25 cellular contexts compared by ENCODE assay signal in the genomic region with DNA sequence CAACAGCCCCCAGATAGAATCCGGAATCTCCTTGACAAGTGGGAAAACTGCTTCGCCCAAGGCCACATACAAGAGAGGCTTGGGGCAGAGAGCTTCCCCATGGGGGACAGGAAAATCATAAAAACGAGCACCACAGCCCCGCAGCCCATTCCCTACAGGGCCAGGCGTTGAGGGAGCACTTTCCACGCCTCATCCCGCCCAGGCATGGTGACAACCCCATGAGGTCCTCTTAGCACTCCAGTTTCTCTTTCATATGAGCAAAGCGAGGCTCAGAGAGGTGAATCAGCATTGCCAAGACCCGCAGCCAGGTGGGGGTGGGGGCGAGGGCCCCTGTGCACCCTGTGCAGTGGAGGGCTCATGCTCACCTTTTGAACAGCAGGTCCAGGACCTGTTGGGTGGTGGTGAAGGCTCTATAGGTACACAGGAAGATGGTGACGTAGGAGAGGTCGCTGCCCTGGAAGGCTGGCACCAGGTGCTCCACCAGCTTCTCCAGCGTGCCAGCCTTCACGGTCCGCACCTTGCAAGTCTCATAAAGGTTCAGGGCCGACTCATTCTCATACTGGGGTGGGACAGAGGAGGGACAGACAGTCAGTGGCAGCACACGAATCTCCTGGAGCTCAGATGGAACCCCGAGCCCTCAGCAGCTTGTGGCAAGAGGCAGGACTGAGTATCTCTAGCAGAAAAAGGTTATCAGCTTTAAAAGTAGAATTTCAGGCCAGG. TPM values are rescaled to one million over a fixed set of nuclear protein-coding genes. Genes with fewer than 3 reads are reported as not detected.
DNase-seq lines count a peak whose midpoint lies in the region; ATAC-seq, FAIRE-seq and TF ChIP-seq lines count a peak whose summit lies in the region.
"Had no signal": no experiment of that assay in that cellular context is flagged by ENCODE, and none has a peak within 500 bp of the region (broad histone marks: within the 10 kb centered on the region; RNA-seq: fewer than 3 reads in every experiment).

No MANE protein-coding gene starts in this region.

- no peak for FAIRE-seq in astrocyte (lab: Jason Lieb, UNC)
- FAIRE-seq: keratinocyte had no signal

- peak overlapping the region; percentile 35 to 81 for H3K27ac Mint-ChIP-seq in stimulated activated naive CD8-positive, alpha-beta T cell treated with anti-CD3 and anti-CD28 coated beads, Interleukin-15, amount 100 ng/mL, for 72 hours
- H3K27ac Mint-ChIP-seq in astrocyte (ENCODE audit: unreplicated experiment) (no peak overlapping the region), mesothelial cell of epicardium (no peak overlapping the region)
- peak overlapping the region; percentile 86 to 94 for H3K27ac Mint-ChIP-seq in natural killer cell treated with Interleukin-12 subunit alpha and Interleukin-12 subunit beta and Interleukin-15 and Interleukin-18, amount 100 ng/mL, for 72 hours
- H3K27ac Mint-ChIP-seq: H9; stimulated activated naive CD8-positive, alpha-beta T cell treated with anti-CD3 and anti-CD28 coated beads, Interleukin-15, Interleukin-2, amounts not matched to agents 100 ng/mL and 50 ng/mL, for 24 hours; type B pancreatic cell had no signal

- H3K27me3 Mint-ChIP-seq in stimulated activated naive CD8-positive, alpha-beta T cell treated with anti-CD3 and anti-CD28 coated beads, Interleukin-15, amount 100 ng/mL, for 72 hours, result no peaks in the 10 kb centered on the region
- H3K27me3 Mint-ChIP-seq in astrocyte (ENCODE audit: low read depth, unreplicated experiment) (no peaks in the 10 kb centered on the region), mesothelial cell of epicardium (ENCODE audit: low read depth) (no peaks in the 10 kb centered on the region)
- no peaks in the 10 kb centered on the region for H3K27me3 Mint-ChIP-seq in natural killer cell treated with Interleukin-12 subunit alpha and Interleukin-12 subunit beta and Interleukin-15 and Interleukin-18, amount 100 ng/mL, for 72 hours
- H3K27me3 Mint-ChIP-seq: naive thymus-derived CD4-positive, alpha-beta T cell; stimulated activated naive CD8-positive, alpha-beta T cell treated with anti-CD3 and anti-CD28 coated beads, Interleukin-15, Interleukin-2, amounts not matched to agents 100 ng/mL and 50 ng/mL, for 24 hours; type B pancreatic cell had no signal

- H3K9me3 Mint-ChIP-seq in stimulated activated naive CD8-positive, alpha-beta T cell treated with anti-CD3 and anti-CD28 coated beads, Interleukin-15, amount 100 ng/mL, for 72 hours, result no peaks in the 10 kb centered on the region
- no peaks in the 10 kb centered on the region for H3K9me3 Mint-ChIP-seq in astrocyte (ENCODE audit: unreplicated experiment)
- H3K9me3 Mint-ChIP-seq in natural killer cell treated with Interleukin-12 subunit alpha and Interleukin-12 subunit beta and Interleukin-15 and Interleukin-18, amount 100 ng/mL, for 72 hours, result no peaks in the 10 kb centered on the region
- no peaks in the 10 kb centered on the region for H3K9me3 Mint-ChIP-seq in mesothelial cell of epicardium
- H3K9me3 Mint-ChIP-seq: H9; naive thymus-derived CD4-positive, alpha-beta T cell; stimulated activated naive CD8-positive, alpha-beta T cell treated with anti-CD3 and anti-CD28 coated beads, Interleukin-15, Interleukin-2, amounts not matched to agents 100 ng/mL and 50 ng/mL, for 24 hours; type B pancreatic cell had no signal

- H3K4me2 ChIP-seq in astrocyte (ENCODE audit: low read length), result no peak overlapping the region

- H3K4me3 Mint-ChIP-seq in stimulated activated naive CD8-positive, alpha-beta T cell treated with anti-CD3 and anti-CD28 coated beads, Interleukin-15, amount 100 ng/mL, for 72 hours, result no peak overlapping the region
- H3K4me3 Mint-ChIP-seq in astrocyte (ENCODE audit: unreplicated experiment) (peak overlapping the region; percentile 20), mesothelial cell of epicardium (no peak overlapping the region)
- H3K4me3 Mint-ChIP-seq in natural killer cell treated with Interleukin-12 subunit alpha and Interleukin-12 subunit beta and Interleukin-15 and Interleukin-18, amount 100 ng/mL, for 72 hours, result no peak overlapping the region
- H3K4me3 Mint-ChIP-seq: H9; naive thymus-derived CD4-positive, alpha-beta T cell; stimulated activated naive CD8-positive, alpha-beta T cell treated with anti-CD3 and anti-CD28 coated beads, Interleukin-15, Interleukin-2, amounts not matched to agents 100 ng/mL and 50 ng/mL, for 24 hours; type B pancreatic cell had no signal

- peaks cover 2% of the 10 kb centered on the region for H3K36me3 ChIP-seq in astrocyte (ENCODE audit: insufficient read depth, low read length)

- H3K9ac ChIP-seq in astrocyte (ENCODE audit: low read length), result no peak overlapping the region

- H2AFZ ChIP-seq in astrocyte (ENCODE audit: low read depth, low read length), result no peak overlapping the region

- peaks cover 37% of the 10 kb centered on the region for H3K4me1 Mint-ChIP-seq in stimulated activated naive CD8-positive, alpha-beta T cell treated with anti-CD3 and anti-CD28 coated beads, Interleukin-15, amount 100 ng/mL, for 72 hours
- H3K4me1 Mint-ChIP-seq in astrocyte (ENCODE audit: low read depth, unreplicated experiment) (peaks cover 9% of the 10 kb centered on the region), mesothelial cell of epicardium (peaks cover 10% of the 10 kb centered on the region)
- peaks cover 35 to 38% of the 10 kb centered on the region in 2 donors for H3K4me1 Mint-ChIP-seq in natural killer cell treated with Interleukin-12 subunit alpha and Interleukin-12 subunit beta and Interleukin-15 and Interleukin-18, amount 100 ng/mL, for 72 hours (ENCODE audit: low read depth in 2 of 2)

- no peaks in the 10 kb centered on the region for H3K27me3 ChIP-seq in astrocyte (ENCODE audit: insufficient read depth, low read length)
- H3K27me3 ChIP-seq: breast epithelium had no signal

- H3K27ac ChIP-seq in astrocyte (ENCODE audit: low read depth, low read length), result no peak overlapping the region
- H3K27ac ChIP-seq: breast epithelium, epithelial cell of prostate had no signal

- ATAC-seq in stimulated activated naive CD8-positive, alpha-beta T cell treated with anti-CD3 and anti-CD28 coated beads, Interleukin-15, amount 100 ng/mL, for 72 hours, result no peak
- ATAC-seq in stimulated activated naive CD8-positive, alpha-beta T cell treated with anti-CD3 and anti-CD28 coated beads, Interleukin-15, Interleukin-2, amounts not matched to agents 100 U/mL and 50 U/mL, for 24 hours, result no peak
- ATAC-seq in natural killer cell treated with Interleukin-12 subunit alpha and Interleukin-12 subunit beta and Interleukin-15 and Interleukin-18, amount 100 ng/mL, for 72 hours, result no peak
- no peak for ATAC-seq in HG02852 (IDR thresholded peaks at IDR 0.05; ENCODE audit: unreplicated experiment)
- ATAC-seq: naive thymus-derived CD4-positive, alpha-beta T cell had no signal

- no peak for TF ChIP-seq CTCF in astrocyte (IDR thresholded peaks at IDR 0.05; ENCODE audit: insufficient read depth, low read depth, low read length)
- TF ChIP-seq CTCF in mesothelial cell of epicardium (IDR thresholded peaks at IDR 0.05; ENCODE audit: unreplicated experiment), result no peak

- H3K79me2 ChIP-seq in astrocyte (ENCODE audit: insufficient read depth, low read length), result peaks cover 25% of the 10 kb centered on the region

- no peaks in the 10 kb centered on the region for H3K9me3 ChIP-seq in astrocyte (ENCODE audit: insufficient read depth, low read depth, low read length)
- H3K9me3 ChIP-seq: breast epithelium, Caco-2 had no signal

- no peak for DNase-seq in stimulated activated naive CD8-positive, alpha-beta T cell treated with anti-CD3 and anti-CD28 coated beads, Interleukin-15, amount 100 ng/mL, for 72 hours
- no peak for DNase-seq in stimulated activated naive CD8-positive, alpha-beta T cell treated with anti-CD3 and anti-CD28 coated beads, Interleukin-15, Interleukin-2, amounts not matched to agents 100 U/mL and 50 U/mL, for 24 hours
- DNase-seq in astrocyte (ENCODE audit: low read depth), result no peak
- DNase-seq in natural killer cell treated with Interleukin-12 subunit alpha and Interleukin-12 subunit beta and Interleukin-15 and Interleukin-18, amount 100 ng/mL, for 72 hours (ENCODE audit: low spot score), result no peak
- DNase-seq in stimulated activated CD4-positive, alpha-beta T cell treated with anti-CD3 and anti-CD28 coated beads, Interleukin-15, amount 100 ng/mL, for 24 hours, result no peak
- DNase-seq in mesothelial cell of epicardium (ENCODE audit: low spot score in 2 of 2, unreplicated experiment in 2 of 2), result no peak
- DNase-seq: activated T-cell treated with anti-CD3 and anti-CD28 coated beads, Interleukin-2, amount 50 U/mL, for 48 hours; Caco-2; foreskin fibroblast; H9; hippocampal formation; KBM-7; mesendoderm; NCI-H1694 treated with DMSO at 0.1 percent for 48 hours; NCI-H2227 treated with DMSO at 0.1 percent for 48 hours; stimulated activated CD4-positive, alpha-beta T cell treated with anti-CD3 and anti-CD28 coated beads, Interleukin-2, amount 100 ng/mL, for 48 hours; T-helper 1 cell had no signal

- H4K20me1 ChIP-seq in astrocyte (ENCODE audit: insufficient read depth, low read length), result peaks cover 55% of the 10 kb centered on the region

- peaks cover 26% of the 10 kb centered on the region for H3K4me1 ChIP-seq in astrocyte (ENCODE audit: insufficient read depth, low read length)

- H3K36me3 Mint-ChIP-seq in astrocyte (ENCODE audit: low read depth, unreplicated experiment), result peaks cover 15% of the 10 kb centered on the region
- no peaks in the 10 kb centered on the region for H3K36me3 Mint-ChIP-seq in natural killer cell treated with Interleukin-12 subunit alpha and Interleukin-12 subunit beta and Interleukin-15 and Interleukin-18, amount 100 ng/mL, for 72 hours
- H3K36me3 Mint-ChIP-seq in mesothelial cell of epicardium, result peaks cover 16% of the 10 kb centered on the region

- H3K4me3 ChIP-seq in astrocyte (ENCODE audit: insufficient read depth, low read depth, low read length), result no peak overlapping the region
- H3K4me3 ChIP-seq: breast epithelium, skin epidermis had no signal

RNA-seq across cellular contexts. Expression of a gene that starts 10.9 kb away (rescaled TPM):
- total RNA-seq in astrocyte, result 41.2 and 46.6 TPM in 2 replicates
- total RNA-seq in natural killer cell treated with Interleukin-12 subunit alpha and Interleukin-12 subunit beta and Interleukin-15 and Interleukin-18, amount 100 ng/mL, for 72 hours, result 100 to 1,000 TPM; 138 to 159 TPM
- total RNA-seq in mesothelial cell of epicardium, result 78.9 to 83.5 TPM (median 82.9 TPM) in 3 replicates

RNA-seq across cellular contexts. Expression of a gene that starts 48.3 kb away (rescaled TPM):
- total RNA-seq in astrocyte (2.3 and 3.4 TPM in 2 replicates), mesothelial cell of epicardium (4.3 to 5.0 TPM (median 4.6 TPM) in 3 replicates)
- 1 to 10 TPM in 1 of 2 donors, under 1 TPM in 1; 0.95 to 2.1 TPM for total RNA-seq in natural killer cell treated with Interleukin-12 subunit alpha and Interleukin-12 subunit beta and Interleukin-15 and Interleukin-18, amount 100 ng/mL, for 72 hours

RNA-seq across cellular contexts. Expression of a gene that starts 53.6 kb away (rescaled TPM):
- total RNA-seq in astrocyte, result 8.4 and 8.5 TPM in 2 replicates
- 1 to 10 TPM; 4.1 to 7.2 TPM for total RNA-seq in natural killer cell treated with Interleukin-12 subunit alpha and Interleukin-12 subunit beta and Interleukin-15 and Interleukin-18, amount 100 ng/mL, for 72 hours
- 29.1 to 32.8 TPM (median 31.8 TPM) in 3 replicates for total RNA-seq in mesothelial cell of epicardium

Comparison
In these comparisons a context has a peak if more than half of its experiments do, and no peak if none do; other contexts are left out.
1. H3K27ac Mint-ChIP-seq: peak in stimulated activated naive CD8-positive, alpha-beta T cell treated with anti-CD3 and anti-CD28 coated beads, Interleukin-15, amount 100 ng/mL, for 72 hours (2 of 2) and natural killer cell treated with Interleukin-12 subunit alpha and Interleukin-12 subunit beta and Interleukin-15 and Interleukin-18, amount 100 ng/mL, for 72 hours (2 of 2); none in astrocyte (single experiment) and mesothelial cell of epicardium (single experiment).